In the genomic region with DNA sequence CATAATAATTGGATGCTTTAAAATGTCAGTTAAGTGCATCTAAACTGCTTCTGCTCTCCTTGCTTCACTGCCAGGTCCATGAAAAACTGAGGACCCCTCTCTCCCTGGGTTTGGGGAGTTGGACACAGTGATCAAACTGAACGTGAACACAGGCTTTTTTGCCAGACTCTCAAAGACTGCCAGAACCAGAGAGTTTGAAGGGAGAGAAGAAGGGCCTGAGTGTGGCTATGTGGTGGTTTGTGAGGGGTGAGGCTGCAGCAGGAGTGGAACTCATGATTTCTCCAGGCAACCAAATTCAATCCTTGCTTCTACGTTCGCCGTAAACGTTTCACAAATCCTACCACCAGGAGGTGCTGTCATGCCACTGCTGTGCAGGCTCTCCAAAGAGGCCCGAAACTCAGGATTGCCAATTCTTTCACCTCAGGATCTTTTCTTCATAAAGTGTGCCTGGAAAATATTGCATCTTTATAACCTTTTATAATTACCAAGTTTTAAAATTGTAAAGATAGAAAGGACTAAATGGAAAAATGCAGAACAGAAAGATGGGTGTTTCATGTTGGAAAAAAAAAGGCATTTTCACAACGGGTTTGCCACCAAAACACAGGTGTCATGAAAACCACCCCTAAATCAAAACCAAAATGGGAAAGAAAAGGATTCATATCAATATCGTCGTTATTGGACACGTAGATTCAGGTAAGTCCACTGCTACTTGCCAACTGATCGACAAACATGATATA, we compare ENCODE assay signal across 8 cellular contexts. TPM values are rescaled to one million over a fixed set of nuclear protein-coding genes. Genes with fewer than 3 reads are reported as not detected.
DNase-seq lines count a peak whose midpoint lies in the region; ATAC-seq and TF ChIP-seq lines count a peak whose summit lies in the region.

No MANE protein-coding gene starts in this region.

- no peak overlapping the region for H2BK120ac ChIP-seq in H9 (ENCODE audit: low read depth, low read length, poor library complexity, severe bottlenecking)

- no peak overlapping the region for H3K27ac ChIP-seq in H9 (ENCODE audit: insufficient read length, low read depth, low read length)
- no peak overlapping the region for H3K27ac ChIP-seq in iPS DF 6.9 (ENCODE audit: low read length)

- peak overlapping the region; percentile 18 to 68 (median 54); a peak in 2 of 7 replicates for H3K27ac Mint-ChIP-seq in H9

- H3K4me2 ChIP-seq in H9 (ENCODE audit: insufficient read depth, insufficient read length, low read length), result no peak overlapping the region

- H3K4me1 Mint-ChIP-seq in H9, result peaks cover 11 to 13% of the 10 kb centered on the region in 2 experiments

- no peaks in the 10 kb centered on the region for H3K4me1 ChIP-seq in H9 (ENCODE audit: insufficient read depth, low read length)
- H3K4me1 ChIP-seq in iPS DF 6.9 (ENCODE audit: control insufficient read depth, insufficient read depth, low read length), result no peaks in the 10 kb centered on the region

- no peak overlapping the region for H3T11ph ChIP-seq in H9 (ENCODE audit: low read length)

- H2BK12ac ChIP-seq in H9 (ENCODE audit: insufficient read length, low read depth, low read length), result no peak overlapping the region

- no peak overlapping the region for H4K5ac ChIP-seq in H9 (ENCODE audit: insufficient read length, low read depth, low read length)

- H3K79me2 ChIP-seq in H9 (ENCODE audit: insufficient read depth, low read length), result no peaks in the 10 kb centered on the region

- no peaks in the 10 kb centered on the region for H3K36me3 ChIP-seq in iPS DF 6.9 (ENCODE audit: control insufficient read depth, insufficient read depth, low read length)

- no peak overlapping the region for H3K4ac ChIP-seq in H9 (ENCODE audit: low read depth, low read length)

- H3K23me2 ChIP-seq in H9 (ENCODE audit: insufficient read length, low read depth, low read length, poor library complexity, severe bottlenecking), result no peaks in the 10 kb centered on the region

- H3K9me3 Mint-ChIP-seq in H9, result no peaks in the 10 kb centered on the region; a peak in 2 of 5 replicates

- H3K79me1 ChIP-seq in H9 (ENCODE audit: insufficient read depth, low read depth, low read length, poor library complexity, severe bottlenecking), result no peaks in the 10 kb centered on the region

- H4K20me1 ChIP-seq in H9 (ENCODE audit: control insufficient read depth, insufficient read depth, insufficient read length), result no peaks in the 10 kb centered on the region

- H2BK20ac ChIP-seq in H9 (ENCODE audit: low read depth, low read length, poor library complexity, severe bottlenecking), result no peak overlapping the region

- H3K18ac ChIP-seq in H9 (ENCODE audit: insufficient read length, low read depth, low read length), result no peak overlapping the region

- TF ChIP-seq CTCF in H9 (conservative IDR thresholded peaks at IDR 0.05) (peak; percentile 90), astrocyte of the cerebellum (IDR thresholded peaks at IDR 0.05; ENCODE audit: low read depth, low read length, missing control alignments) (peak; percentile 95)

- H3K9ac ChIP-seq in H9 (ENCODE audit: extremely low read depth, insufficient read length, low read length), result no peak overlapping the region

- no peak overlapping the region for H3K56ac ChIP-seq in H9 (ENCODE audit: insufficient read length, low read depth, low read length)

- no peak overlapping the region for H3K14ac ChIP-seq in H9 (ENCODE audit: insufficient read depth, low read length)

- H3K9me3 ChIP-seq in H9 (ENCODE audit: control insufficient read depth, low read depth, low read length) (no peaks in the 10 kb centered on the region), iPS DF 6.9 (ENCODE audit: control insufficient read depth, insufficient read depth, low read length) (no peaks in the 10 kb centered on the region)

- H2AK5ac ChIP-seq in H9 (ENCODE audit: insufficient read length, low read length), result no peak overlapping the region

- no peak overlapping the region; a peak in 2 of 5 replicates for H3K4me3 Mint-ChIP-seq in H9

- no peak for ATAC-seq in HG03108 (IDR thresholded peaks at IDR 0.05; ENCODE audit: unreplicated experiment)
- no peak for ATAC-seq in HG03025 (IDR thresholded peaks at IDR 0.05; ENCODE audit: low FRiP score, unreplicated experiment)

- no peak overlapping the region for H4K91ac ChIP-seq in H9 (ENCODE audit: insufficient read length, low read depth, low read length)

- no peak overlapping the region for H2BK15ac ChIP-seq in H9 (ENCODE audit: low read depth, low read length)

- H4K8ac ChIP-seq in H9 (replicated peaks; ENCODE audit: insufficient read length, low read depth, low read length), result no peak overlapping the region

- no peak overlapping the region for H3K23ac ChIP-seq in H9 (ENCODE audit: insufficient read length, low read depth, low read length)

- in situ Hi-C loops in astrocyte of the cerebellum (cut with HindIII; ENCODE audit: low sequenced_read_pairs), result no loop called here

- peaks cover 4% of the 10 kb centered on the region for H3K27me3 Mint-ChIP-seq in H9 (ENCODE audit: low read depth)

- H3K4me3 ChIP-seq in astrocyte of the cerebellum (ENCODE audit: low read depth, low read length), result no peak overlapping the region
- no peak overlapping the region for H3K4me3 ChIP-seq in iPS DF 6.9 (ENCODE audit: low read length)

- H2AFZ ChIP-seq in H9 (ENCODE audit: low read length), result peak overlapping the region; percentile 66

- DNase-seq in DMS 273 (lab: John Stamatoyannopoulos, UW; ENCODE audit: unreplicated experiment) (peak; percentile 91), H9 (peak; percentile 76), NOMO-1 (lab: John Stamatoyannopoulos, UW; ENCODE audit: unreplicated experiment in 2 of 2) (peak; percentile 17 to 58), astrocyte of the cerebellum (ENCODE audit: low read depth) (peak; percentile 63), iPS DF 6.9 (ENCODE audit: low read depth, low spot score) (peak; percentile 63)
- peak; percentile 56 for DNase-seq in stimulated activated CD4-positive, alpha-beta T cell treated with anti-CD3 and anti-CD28 coated beads, Interleukin-15, amount 100 ng/mL, for 24 hours

- WGBS in H9 (ENCODE audit: extremely low coverage, insufficient read length, low lambda C conversion rate), result no CpG with 5 or more reads among the region's 11 CpGs
- WGBS in iPS DF 6.9 (ENCODE audit: insufficient coverage, insufficient read length), result no CpG with 5 or more reads among the region's 11 CpGs

- H3K36me3 Mint-ChIP-seq in H9 (ENCODE audit: insufficient read depth in 1 of 3, low read depth in 3 of 3), result no peaks in the 10 kb centered on the region

- H3K27me3 ChIP-seq in H9 (ENCODE audit: insufficient read depth, low read length), result no peaks in the 10 kb centered on the region
- no peaks in the 10 kb centered on the region for H3K27me3 ChIP-seq in iPS DF 6.9 (ENCODE audit: control insufficient read depth, insufficient read depth, low read length)

- no peak overlapping the region for H2BK5ac ChIP-seq in H9 (ENCODE audit: insufficient read length, low read length)

RNA-seq across cellular contexts. Expression of gene TM4SF4, which starts 19.7 kb away (rescaled TPM):
- total RNA-seq in H9 (2021), result not detected in 2 replicates

Comparison
In these comparisons a context has a peak if more than half of its experiments do, and no peak if none do; other contexts are left out.
1. DNase-seq: peak in every context shown above with its lines; median percentile 91 in DMS 273; 76 in H9; 63 in astrocyte of the cerebellum; 63 in iPS DF 6.9; 56 in stimulated activated CD4-positive, alpha-beta T cell treated with anti-CD3 and anti-CD28 coated beads, Interleukin-15, amount 100 ng/mL, for 24 hours; 38 in NOMO-1.